In the genomic region with DNA sequence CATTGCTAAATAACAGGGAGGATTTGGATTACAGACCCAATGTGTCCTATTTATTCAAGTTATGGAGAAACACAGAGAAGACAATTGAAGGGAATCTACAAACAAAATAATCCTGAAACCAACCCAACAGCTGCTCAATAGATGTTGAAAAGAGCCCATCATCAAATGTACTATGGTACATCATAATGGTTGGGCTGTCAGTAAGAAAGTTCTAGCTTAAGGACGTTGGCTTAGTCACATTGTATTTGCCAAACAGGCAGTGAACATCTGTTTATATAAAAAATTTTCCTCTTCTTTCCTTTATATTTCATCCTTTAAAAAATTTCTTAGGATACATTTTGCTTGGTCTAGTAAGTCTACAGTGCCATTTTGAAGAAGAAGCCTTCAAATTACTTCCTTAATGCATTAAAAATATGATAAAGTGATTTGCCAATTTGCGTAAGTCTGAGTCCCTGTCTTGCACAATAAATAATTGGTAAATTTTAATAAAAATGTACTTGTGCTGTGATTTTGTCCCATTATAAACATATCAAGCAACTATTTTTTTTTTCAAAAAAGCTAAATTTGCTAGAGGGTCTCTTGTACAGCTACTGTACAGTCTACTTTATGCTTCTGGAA, we compare ENCODE assay signal across 15 cellular contexts. TPM values are rescaled to one million over a fixed set of nuclear protein-coding genes. Genes with fewer than 3 reads are reported as not detected.
DNase-seq lines count a peak whose midpoint lies in the region; ATAC-seq and TF ChIP-seq lines count a peak whose summit lies in the region.
"Had no signal": no experiment of that assay in that cellular context is flagged by ENCODE, and none has a peak within 500 bp of the region (broad histone marks: within the 10 kb centered on the region; RNA-seq: fewer than 3 reads in every experiment).

No MANE protein-coding gene starts in this region.

- H3K27ac ChIP-seq in RWPE2 (ENCODE audit: poor library complexity, severe bottlenecking) = peak overlapping the region; percentile 97
- peak overlapping the region; percentile 67 for H3K27ac ChIP-seq in fibroblast of lung (ENCODE audit: insufficient read depth, low read length)
- H3K27ac ChIP-seq in sigmoid colon = peak overlapping the region; percentile 63 to 77 (median 71)

- H3K27me3 ChIP-seq in RWPE2 (ENCODE audit: insufficient read depth, poor library complexity, severe bottlenecking) = no peaks in the 10 kb centered on the region
- no peaks in the 10 kb centered on the region for H3K27me3 ChIP-seq in fibroblast of lung (ENCODE audit: control insufficient read depth, insufficient read depth, low read length)
- no peaks in the 10 kb centered on the region for H3K27me3 ChIP-seq in sigmoid colon

- DNase-seq in AG20443 (ENCODE audit: low spot score) = peak; percentile 20
- DNase-seq in RWPE2 (ENCODE audit: low spot score) = no peak
- peak in 1 of 2 donors; percentile 52 for DNase-seq in fibroblast of lung (ENCODE audit: low read depth in 2 of 2)
- no peak for DNase-seq in sigmoid colon
- DNase-seq in NCI-H1417 treated with DMSO at 0.1 percent for 48 hours (lab: John Stamatoyannopoulos, UW) = no peak
- DNase-seq in DMS114 treated with DMSO at 0.1 percent for 48 hours (lab: John Stamatoyannopoulos, UW; ENCODE audit: unreplicated experiment) = no peak
- DNase-seq: activated CD4-positive, alpha-beta T cell treated with anti-CD3 and anti-CD28 coated beads, Interleukin-2, amount 50 U/mL, for 1 hour; activated naive CD4-positive, alpha-beta T cell treated with anti-CD3 and anti-CD28 coated beads, Interleukin-2, amount 50 U/mL, for 16 hours; H9; MM.1S; natural killer cell; NCI-H524; stimulated activated naive CD8-positive, alpha-beta T cell treated with anti-CD3 and anti-CD28 coated beads, Interleukin-15, Interleukin-2, amounts not matched to agents 100 U/mL and 50 U/mL, for 24 hours had no signal

- 67 to 69% methylated on average over 2 of the region's 2 CpGs for WGBS in sigmoid colon, 2 donors

- peak overlapping the region; percentile 42 for H3K4me2 ChIP-seq in fibroblast of lung (ENCODE audit: extremely low read depth, insufficient read depth, low read length)

- peaks cover 4% of the 10 kb centered on the region for H3K79me2 ChIP-seq in fibroblast of lung (ENCODE audit: control insufficient read depth, insufficient read depth, low read length)

- intact Hi-C loops in sigmoid colon (cut with DNase I) = loop anchor here (5.0 to 10.0 kb wide), 2 partner anchors 53 to 140 kb away; no protein-coding TSS in a partner anchor

- no peak overlapping the region for H3K9ac ChIP-seq in fibroblast of lung (ENCODE audit: insufficient read depth, low read length)

- ATAC-seq in RWPE2 (ENCODE audit: low read depth) = no peak
- ATAC-seq in HG03196 (IDR thresholded peaks at IDR 0.05; ENCODE audit: unreplicated experiment) = no peak
- no peak for ATAC-seq in GM21528 (IDR thresholded peaks at IDR 0.05; ENCODE audit: low FRiP score, unreplicated experiment)
- ATAC-seq: stimulated activated naive CD8-positive, alpha-beta T cell treated with anti-CD3 and anti-CD28 coated beads, Interleukin-15, Interleukin-2, amounts not matched to agents 100 U/mL and 50 U/mL, for 24 hours had no signal

- no peak overlapping the region for H3K4me3 ChIP-seq in RWPE2 (ENCODE audit: severe bottlenecking)
- no peak overlapping the region for H3K4me3 ChIP-seq in fibroblast of lung (replicated peaks in 1 of 4; ENCODE audit: control extremely low read depth in 1 of 4, insufficient read depth in 1 of 4, low read depth in 3 of 4, low read length in 4 of 4)
- no peak overlapping the region for H3K4me3 ChIP-seq in sigmoid colon

- H3K36me3 ChIP-seq in RWPE2 (ENCODE audit: low read depth) (no peaks in the 10 kb centered on the region), fibroblast of lung (ENCODE audit: control insufficient read depth, insufficient read depth, low read length) (no peaks in the 10 kb centered on the region), sigmoid colon (no peaks in the 10 kb centered on the region)

- TF ChIP-seq CTCF in RWPE2 (IDR thresholded peaks at IDR 0.05; ENCODE audit: poor library complexity, severe bottlenecking) = no peak
- TF ChIP-seq CTCF in fibroblast of lung (conservative IDR thresholded peaks at IDR 0.05 in 1 of 2, IDR thresholded peaks at IDR 0.05 in 1 of 2; ENCODE audit: low read depth in 1 of 2, low read length in 2 of 2) = no peak
- TF ChIP-seq CTCF in sigmoid colon (IDR thresholded peaks at IDR 0.05) = no peak

- H2AFZ ChIP-seq in fibroblast of lung (ENCODE audit: low read length) = no peak overlapping the region

- H3K9me3 ChIP-seq in RWPE2 (ENCODE audit: severe bottlenecking) (no peaks in the 10 kb centered on the region), fibroblast of lung (ENCODE audit: control insufficient read depth, insufficient read depth, low read depth, low read length) (no peaks in the 10 kb centered on the region), sigmoid colon (no peaks in the 10 kb centered on the region)

- TF ChIP-seq POLR2A in sigmoid colon (IDR thresholded peaks at IDR 0.05) = no peak

- TF ChIP-seq EP300 in sigmoid colon (IDR thresholded peaks at IDR 0.05) = no peak

- no peaks in the 10 kb centered on the region for H4K20me1 ChIP-seq in fibroblast of lung (ENCODE audit: control insufficient read depth, extremely low read depth, insufficient read depth, low read length)

- H3K4me1 ChIP-seq in RWPE2 (ENCODE audit: insufficient read depth, poor library complexity, severe bottlenecking) (peaks cover 33% of the 10 kb centered on the region), fibroblast of lung (ENCODE audit: control insufficient read depth, extremely low read depth, insufficient read depth, low read length) (peaks cover 23% of the 10 kb centered on the region), sigmoid colon (peaks cover 0 to 44% (median 31%) of the 10 kb centered on the region in 4 donors)

RNA-seq across cellular contexts. Expression of a gene that starts 14.4 kb away (rescaled TPM):
- 50.6 and 176 TPM in 2 replicates for total RNA-seq in fibroblast of lung
- polyA plus RNA-seq in fibroblast of lung = 58.3 and 91.7 TPM in 2 replicates
- 57.2 and 88.9 TPM in 2 replicates for polyA plus RNA-seq in fibroblast of lung (2012)
- 37.5 and 64.2 TPM in 2 replicates for polyA minus RNA-seq in fibroblast of lung (ENCODE audit: low replicate concordance)
- 10 to 100 TPM in 1 of 4 donors, 1 to 10 TPM in 3; 4.4 to 12.2 (median 5.3) TPM for total RNA-seq in sigmoid colon
- 1 to 10 TPM; 2.3 to 4.8 (median 4.1) TPM for polyA plus RNA-seq in sigmoid colon
- total RNA-seq: H9 had no signal
